In the genomic region with DNA sequence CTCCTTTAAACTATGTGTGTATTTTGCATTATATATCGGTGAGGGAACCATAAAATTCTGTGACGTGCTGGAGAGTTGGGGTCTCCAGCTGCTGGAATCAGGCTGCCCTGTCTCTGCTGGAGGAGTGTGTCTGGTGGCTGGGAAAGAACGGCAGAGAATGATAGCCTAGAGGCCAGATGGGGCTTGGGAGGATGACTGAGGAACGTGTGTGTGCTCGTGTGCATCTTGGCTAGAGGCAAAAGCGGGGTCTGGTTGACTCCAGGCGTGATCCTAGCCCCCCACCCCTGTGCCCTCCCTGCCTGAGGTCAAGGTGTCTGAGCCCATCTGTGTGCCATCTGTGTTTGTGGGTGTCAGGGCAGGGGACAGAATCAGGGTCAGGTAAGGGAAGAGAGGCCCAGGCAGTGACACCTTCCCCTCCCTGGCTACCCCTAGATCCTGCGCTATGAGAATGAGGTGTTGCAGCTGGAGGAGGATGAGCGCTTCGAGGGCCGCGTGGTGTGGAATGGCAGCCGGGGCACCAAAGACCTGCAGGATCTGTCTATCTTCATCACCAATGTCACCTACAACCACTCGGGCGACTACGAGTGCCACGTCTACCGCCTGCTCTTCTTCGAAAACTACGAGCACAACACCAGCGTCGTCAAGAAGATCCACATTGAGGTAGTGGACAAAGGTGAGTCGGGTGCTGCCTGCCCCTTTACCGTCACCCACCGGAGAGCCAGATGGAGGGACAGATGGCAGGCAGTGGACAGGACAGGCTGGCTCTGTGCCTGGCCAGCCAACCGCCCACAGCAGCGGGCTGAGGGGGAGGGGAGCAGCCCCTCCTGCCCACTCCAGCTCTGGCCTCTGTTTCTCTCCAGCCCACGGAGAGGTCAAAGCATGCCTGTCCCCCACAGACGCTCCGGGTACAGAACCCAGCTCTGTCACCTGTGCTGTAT, we compare ENCODE assay signal across 16 cellular contexts. TPM values are rescaled to one million over a fixed set of nuclear protein-coding genes. Genes with fewer than 3 reads are reported as not detected.
"Had no signal": no experiment of that assay in that cellular context is flagged by ENCODE, and none has a peak within 500 bp of the region (broad histone marks: within the 10 kb centered on the region; RNA-seq: fewer than 3 reads in every experiment).

No MANE protein-coding gene starts in this region.

- H3K36me3 ChIP-seq: pancreas had no signal

- H3K27me3 ChIP-seq: brain microvascular endothelial cell, esophagus muscularis mucosa, pancreas had no signal

- H3K9me3 ChIP-seq: esophagus muscularis mucosa, pancreas had no signal

- DNase-seq: activated CD4-positive, CD25-positive, alpha-beta regulatory T cell treated with anti-CD3 and anti-CD28 coated beads, Interleukin-2, amount 50 U/mL, for 72 hours; activated CD8-positive, alpha-beta memory T cell treated with anti-CD3 and anti-CD28 coated beads for 24 hours; activated CD8-positive, alpha-beta memory T cell treated with anti-CD3 and anti-CD28 coated beads, Interleukin-2, amount 50 U/mL, for 48 hours; brain microvascular endothelial cell; cortex of kidney; effector CD4-positive, alpha-beta T cell; immature natural killer cell; pancreas; stimulated activated naive B cell treated with anti-CD40 and anti-IgM and Interleukin-4, amounts not matched to agents 10 μg/mL and 1 μg/mL and 100 μg/mL, for 72 hours had no signal

- H3K27ac ChIP-seq: brain microvascular endothelial cell, esophagus muscularis mucosa, pancreas had no signal

- H3K4me3 Mint-ChIP-seq: activated naive CD8-positive, alpha-beta T cell; central memory CD8-positive, alpha-beta T cell; memory B cell; stimulated activated naive B cell treated with anti-CD40 and anti-IgM and Interleukin-4, amounts not matched to agents 10 μg/mL and 1 μg/mL and 100 μg/mL, for 72 hours; T-helper 1 cell treated with Interleukin-12 subunit alpha and Interleukin-12 subunit beta and Interleukin-4 antibody, amounts not matched to agents 30 μg/mL and 1 μg/mL, for 36 hours had no signal

- H3K9me3 Mint-ChIP-seq: central memory CD8-positive, alpha-beta T cell; immature natural killer cell; memory B cell; stimulated activated naive B cell treated with anti-CD40 and anti-IgM and Interleukin-4, amounts not matched to agents 10 μg/mL and 1 μg/mL and 100 μg/mL, for 72 hours; T-helper 1 cell treated with Interleukin-12 subunit alpha and Interleukin-12 subunit beta and Interleukin-4 antibody, amounts not matched to agents 30 μg/mL and 1 μg/mL, for 36 hours had no signal

- H3K4me3 ChIP-seq: esophagus muscularis mucosa, pancreas had no signal

- ATAC-seq: pancreas; sciatic nerve; stimulated activated naive B cell treated with anti-CD40 and anti-IgM and Interleukin-4, amounts not matched to agents 10 μg/mL and 1 μg/mL and 100 μg/mL, for 72 hours had no signal

- H3K27ac Mint-ChIP-seq: activated naive CD8-positive, alpha-beta T cell; memory B cell; stimulated activated naive B cell treated with anti-CD40 and anti-IgM and Interleukin-4, amounts not matched to agents 10 μg/mL and 1 μg/mL and 100 μg/mL, for 72 hours; T-helper 1 cell treated with Interleukin-12 subunit alpha and Interleukin-12 subunit beta and Interleukin-4 antibody, amounts not matched to agents 30 μg/mL and 1 μg/mL, for 36 hours had no signal

RNA-seq across cellular contexts. Expression of gene HPN, which starts 8.2 kb away (rescaled TPM):
- total RNA-seq: urinary bladder had no signal
- polyA plus RNA-seq: immature natural killer cell had no signal
